25 cellular contexts compared by ENCODE assay signal in genomic region chr20:31620246-31620645, GRCh38. TPM values are rescaled to one million over a fixed set of nuclear protein-coding genes. Genes with fewer than 3 reads are reported as not detected.
"Had no signal": no experiment of that assay in that cellular context is flagged by ENCODE, and none has a peak within 500 bp of the region (broad histone marks: within the 10 kb centered on the region; RNA-seq: fewer than 3 reads in every experiment).

No MANE protein-coding gene starts in this region.

- H3K27ac ChIP-seq: RWPE1 had no signal

- H3K9me2 ChIP-seq: SK-N-SH had no signal

- DNase-seq: IMR-90, Karpas-422, KG1, MG63, NCI-H1092, NCI-H1105 treated with DMSO at 0.1 percent for 48 hours, NCI-H1417 treated with DMSO at 0.1 percent for 48 hours, NCI-H146, NCI-H1694 treated with DMSO at 0.1 percent for 48 hours, NCI-H1930, NCI-H2081, NCI-H2107, NCI-H2171, NCI-H226, NCI-H446, NCI-H510A, NCI-H524 treated with DMSO at 0.1 percent for 48 hours, NCI-H69, NCI-H774, SHP77, SK-N-SH, SW 1271 had no signal

- H3K27me3 ChIP-seq: MG63 had no signal

- H3K4me2 ChIP-seq: SK-N-SH had no signal

- H3K36me3 ChIP-seq: MG63 had no signal

- H3K9ac ChIP-seq: SK-N-SH had no signal

- H3K4me3 ChIP-seq: MG63 had no signal

- H3K9me3 ChIP-seq: MG63, SK-N-SH had no signal

RNA-seq across cellular contexts. Expression of gene COX4I2, which starts 17.5 kb away (rescaled TPM):
- total RNA-seq: HT-29, IMR-90, SK-MEL-5 had no signal
- polyA plus RNA-seq: IMR-90 had no signal
